16 cellular contexts compared by ENCODE assay signal in genomic region chr16:12412890-12413289, GRCh38.
"Had no signal": no experiment of that assay in that cellular context is flagged by ENCODE, and none has a peak within 500 bp of the region (broad histone marks: within the 10 kb centered on the region; RNA-seq: fewer than 3 reads in every experiment).

No MANE protein-coding gene starts in this region.

- FAIRE-seq: keratinocyte had no signal

- H3K9me3 ChIP-seq: esophagus squamous epithelium, gastroesophageal sphincter, prostate gland had no signal

- ATAC-seq: gastroesophageal sphincter; naive thymus-derived CD8-positive, alpha-beta T cell; sciatic nerve had no signal

- DNase-seq: esophagus squamous epithelium; foreskin fibroblast; glutamatergic neuron; naive thymus-derived CD8-positive, alpha-beta T cell; retina; stimulated activated CD4-positive, alpha-beta T cell treated with anti-CD3 and anti-CD28 coated beads, Interleukin-2, amount 100 ng/mL, for 24 hours; stimulated activated CD4-positive, alpha-beta T cell treated with anti-CD3 and anti-CD28 coated beads, Interleukin-4, amount 100 ng/mL, for 4 hours; stimulated activated naive CD4-positive, alpha-beta T cell treated with Interleukin-2 at 50 U/mL for 16 hours; trophoblast cell had no signal

- H3K27ac ChIP-seq: esophagus squamous epithelium, gastroesophageal sphincter, parathyroid adenoma, prostate gland, skin epidermis had no signal

- H3K9me3 Mint-ChIP-seq: central memory CD8-positive, alpha-beta T cell; naive thymus-derived CD8-positive, alpha-beta T cell had no signal

- H3K36me3 ChIP-seq: gastroesophageal sphincter, prostate gland had no signal

- H3K4me3 ChIP-seq: esophagus squamous epithelium, gastroesophageal sphincter, prostate gland, skin epidermis had no signal

- H3K9ac ChIP-seq: parathyroid adenoma had no signal

- H2AFZ ChIP-seq: parathyroid adenoma had no signal

- H3K27me3 Mint-ChIP-seq: central memory CD8-positive, alpha-beta T cell; naive thymus-derived CD8-positive, alpha-beta T cell had no signal

- H3K4me3 Mint-ChIP-seq: central memory CD8-positive, alpha-beta T cell; naive thymus-derived CD8-positive, alpha-beta T cell had no signal

- H3K4me1 ChIP-seq: esophagus squamous epithelium, gastroesophageal sphincter, parathyroid adenoma, prostate gland had no signal

- H3K27me3 ChIP-seq: esophagus squamous epithelium, gastroesophageal sphincter had no signal
